In genomic region chr17:18139949-18140348, GRCh38 we compare ENCODE assay signal across 1 cellular context.
TF ChIP-seq lines count a peak whose summit lies in the region.

No MANE protein-coding gene starts in this region.

TF ChIP-seq in IMR-90, 13 proteins besides CTCF, POLR2A, EP300 and RAD21 (continued from another document):
- TF ChIP-seq, protein P1, sequence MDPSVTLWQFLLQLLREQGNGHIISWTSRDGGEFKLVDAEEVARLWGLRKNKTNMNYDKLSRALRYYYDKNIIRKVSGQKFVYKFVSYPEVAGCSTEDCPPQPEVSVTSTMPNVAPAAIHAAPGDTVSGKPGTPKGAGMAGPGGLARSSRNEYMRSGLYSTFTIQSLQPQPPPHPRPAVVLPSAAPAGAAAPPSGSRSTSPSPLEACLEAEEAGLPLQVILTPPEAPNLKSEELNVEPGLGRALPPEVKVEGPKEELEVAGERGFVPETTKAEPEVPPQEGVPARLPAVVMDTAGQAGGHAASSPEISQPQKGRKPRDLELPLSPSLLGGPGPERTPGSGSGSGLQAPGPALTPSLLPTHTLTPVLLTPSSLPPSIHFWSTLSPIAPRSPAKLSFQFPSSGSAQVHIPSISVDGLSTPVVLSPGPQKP (IDR thresholded peaks at IDR 0.05; ENCODE audit: borderline replicate concordance, low read depth, low read length), result no peak
- TF ChIP-seq MAZ (IDR thresholded peaks at IDR 0.05; ENCODE audit: borderline replicate concordance, low read depth, low read length), result no peak
